9 cellular contexts compared by ENCODE assay signal in the genomic region with DNA sequence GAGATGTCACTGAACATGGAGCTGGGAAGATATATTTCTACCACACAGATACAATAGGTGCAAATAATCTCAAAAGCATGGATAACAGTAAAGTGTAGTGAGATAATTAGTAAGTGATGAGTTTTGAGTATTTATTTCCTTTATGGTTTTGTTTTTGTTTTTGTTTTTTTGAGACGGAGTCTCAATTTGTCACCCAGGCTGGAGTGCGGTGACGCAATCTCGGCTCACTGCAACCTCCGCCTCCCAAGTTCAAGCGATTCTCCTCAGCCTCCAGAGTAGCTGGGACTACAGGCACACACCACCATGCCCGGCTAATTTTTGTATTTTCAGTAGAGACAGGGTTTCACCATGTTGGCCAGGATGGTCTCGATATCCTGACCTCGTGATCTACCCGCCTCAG. TPM values are rescaled to one million over a fixed set of nuclear protein-coding genes. Genes with fewer than 3 reads are reported as not detected.
"Had no signal": no experiment of that assay in that cellular context is flagged by ENCODE, and none has a peak within 500 bp of the region (broad histone marks: within the 10 kb centered on the region; RNA-seq: fewer than 3 reads in every experiment).

No MANE protein-coding gene starts in this region.

RNA-seq across cellular contexts. Expression of a gene that starts 2.6 kb away (rescaled TPM):
- total RNA-seq: OCI-LY7 had no signal

RNA-seq across cellular contexts. Expression of a gene that starts 27.3 kb away (rescaled TPM):
- total RNA-seq: LHCN-M2, MCF 10A, NCI-H460, OCI-LY7, PC-9, RPMI7951, SJCRH30, SK-MEL-5 had no signal

RNA-seq across cellular contexts. Expression of a gene that starts 42.7 kb away (rescaled TPM):
- total RNA-seq: MCF 10A, NCI-H460, Right ventricle myocardium inferior, RPMI7951 had no signal

RNA-seq across cellular contexts. Expression of a gene that starts 44.2 kb away (rescaled TPM):
- total RNA-seq: LHCN-M2, MCF 10A, NCI-H460, OCI-LY7, PC-9, Right ventricle myocardium inferior, RPMI7951, SJCRH30, SK-MEL-5 had no signal
